4 cellular contexts compared by ENCODE assay signal in genomic region chr7:77140296-77140695, GRCh38. TPM values are rescaled to one million over a fixed set of nuclear protein-coding genes. Genes with fewer than 3 reads are reported as not detected.
"Had no signal": no experiment of that assay in that cellular context is flagged by ENCODE, and none has a peak within 500 bp of the region (broad histone marks: within the 10 kb centered on the region; RNA-seq: fewer than 3 reads in every experiment).

No MANE protein-coding gene starts in this region.

RNA-seq across cellular contexts. Expression of gene FGL2, which starts 59.3 kb away (rescaled TPM):
- total RNA-seq: PC-3, PC-9, RPMI7951 had no signal
- polyA plus RNA-seq: SK-N-SH had no signal
